ENCODE assay signal across 1 cellular context in genomic region chr11:117876049-117876340, GRCh38.
TF ChIP-seq lines count a peak whose summit lies in the region.

No MANE protein-coding gene starts in this region.

TF ChIP-seq in SK-N-SH, 30 proteins besides CTCF, POLR2A, EP300 and RAD21 (continued from another document):
- TF ChIP-seq, protein P1, sequence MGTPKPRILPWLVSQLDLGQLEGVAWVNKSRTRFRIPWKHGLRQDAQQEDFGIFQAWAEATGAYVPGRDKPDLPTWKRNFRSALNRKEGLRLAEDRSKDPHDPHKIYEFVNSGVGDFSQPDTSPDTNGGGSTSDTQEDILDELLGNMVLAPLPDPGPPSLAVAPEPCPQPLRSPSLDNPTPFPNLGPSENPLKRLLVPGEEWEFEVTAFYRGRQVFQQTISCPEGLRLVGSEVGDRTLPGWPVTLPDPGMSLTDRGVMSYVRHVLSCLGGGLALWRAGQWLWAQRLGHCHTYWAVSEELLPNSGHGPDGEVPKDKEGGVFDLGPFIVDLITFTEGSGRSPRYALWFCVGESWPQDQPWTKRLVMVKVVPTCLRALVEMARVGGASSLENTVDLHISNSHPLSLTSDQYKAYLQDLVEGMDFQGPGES (IDR thresholded peaks at IDR 0.05; ENCODE audit: low read depth, low read length) = no peak
TF ChIP-seq in SK-N-SH: peak in this region for 0.
